21 cellular contexts compared by ENCODE assay signal in genomic region chr2:168757223-168757622, GRCh38. TPM values are rescaled to one million over a fixed set of nuclear protein-coding genes. Genes with fewer than 3 reads are reported as not detected.
A peak's percentile ranks its signal among the peaks of the same experiment; 100 is the strongest.
DNase-seq lines count a peak whose midpoint lies in the region; ATAC-seq and TF ChIP-seq lines count a peak whose summit lies in the region.
"Had no signal": no experiment of that assay in that cellular context is flagged by ENCODE, and none has a peak within 500 bp of the region (broad histone marks: within the 10 kb centered on the region; RNA-seq: fewer than 3 reads in every experiment).

No MANE protein-coding gene starts in this region.

- no peaks in the 10 kb centered on the region for H3K27me3 Mint-ChIP-seq in CD8-positive, alpha-beta memory T cell
- H3K27me3 Mint-ChIP-seq: stimulated activated naive CD8-positive, alpha-beta T cell treated with anti-CD3 and anti-CD28 coated beads, Interleukin-15, amount 100 ng/mL, for 72 hours had no signal

- H3K9me3 Mint-ChIP-seq in CD8-positive, alpha-beta memory T cell, result no peaks in the 10 kb centered on the region
- H3K9me3 Mint-ChIP-seq: stimulated activated naive CD8-positive, alpha-beta T cell treated with anti-CD3 and anti-CD28 coated beads, Interleukin-15, amount 100 ng/mL, for 72 hours had no signal

- H3K27ac ChIP-seq in CD8-positive, alpha-beta memory T cell (ENCODE audit: low read depth, low read length), result no peak overlapping the region
- no peak overlapping the region for H3K27ac ChIP-seq in tibial artery
- H3K27ac ChIP-seq: C4-2B, lower lobe of right lung, upper lobe of right lung had no signal

- H3K4me1 Mint-ChIP-seq in CD8-positive, alpha-beta memory T cell, result peaks cover 65 to 70% (median 68%) of the 10 kb centered on the region in 3 donors

- no peak overlapping the region for H3K4me3 ChIP-seq in CD8-positive, alpha-beta memory T cell (ENCODE audit: low read length)
- H3K4me3 ChIP-seq in mucosa of descending colon, result no peak overlapping the region
- no peak overlapping the region for H3K4me3 ChIP-seq in tibial artery
- H3K4me3 ChIP-seq: lower lobe of right lung, upper lobe of right lung had no signal

- DNase-seq in CD8-positive, alpha-beta memory T cell, result no peak
- DNase-seq in MV-4-11 (lab: John Stamatoyannopoulos, UW), result peak; percentile 72
- DNase-seq in dermis blood vessel endothelial cell, result peak; percentile 57
- no peak for DNase-seq in mucosa of descending colon
- no peak for DNase-seq in NCI-H128 (lab: John Stamatoyannopoulos, UW; ENCODE audit: unreplicated experiment)
- no peak for DNase-seq in AG08395 (ENCODE audit: low spot score)
- DNase-seq in head of caudate nucleus, result no peak
- no peak for DNase-seq in tibial artery
- DNase-seq: activated CD4-positive, alpha-beta T cell treated with anti-CD3 and anti-CD28 coated beads for 4 hours; caudate nucleus; effector CD8-positive, alpha-beta T cell; IMR-90; lower lobe of right lung; NCI-H1092 treated with DMSO at 0.1 percent for 48 hours; NCI-H2171 treated with DMSO at 0.1 percent for 48 hours; NCI-H82; RPMI8226; stimulated activated naive CD8-positive, alpha-beta T cell treated with anti-CD3 and anti-CD28 coated beads, Interleukin-15, amount 100 ng/mL, for 72 hours; upper lobe of right lung had no signal

- H3K27ac Mint-ChIP-seq in CD8-positive, alpha-beta memory T cell, result peak overlapping the region; percentile 1 to 93 (median 60)

- H3K36me3 Mint-ChIP-seq in CD8-positive, alpha-beta memory T cell, result peaks cover 0 to 4% (median 0%) of the 10 kb centered on the region in 3 donors

- CTCF ChIA-PET in CD8-positive, alpha-beta memory T cell (lab: Charles Lee), result interaction anchor here (0.7 to 1.3 kb wide), 4 partner anchors 8 to 410 kb away, joined by 3 to 8 read pairs (median 4); no protein-coding TSS in a partner anchor

- H3K36me3 ChIP-seq in CD8-positive, alpha-beta memory T cell (ENCODE audit: insufficient read depth, low read length), result no peaks in the 10 kb centered on the region
- H3K36me3 ChIP-seq in mucosa of descending colon (ENCODE audit: low read depth), result no peaks in the 10 kb centered on the region
- peaks cover 0 to 7% (median 0%) of the 10 kb centered on the region in 3 donors for H3K36me3 ChIP-seq in tibial artery
- H3K36me3 ChIP-seq: lower lobe of right lung, upper lobe of right lung had no signal

- H3K4me3 Mint-ChIP-seq in CD8-positive, alpha-beta memory T cell, result peak overlapping the region in 6 of 7 donors; percentile 22 to 76 (median 40)
- H3K4me3 Mint-ChIP-seq: stimulated activated naive CD8-positive, alpha-beta T cell treated with anti-CD3 and anti-CD28 coated beads, Interleukin-15, amount 100 ng/mL, for 72 hours had no signal

- no peak for TF ChIP-seq CTCF in mucosa of descending colon (IDR thresholded peaks at IDR 0.05)
- TF ChIP-seq CTCF in tibial artery (IDR thresholded peaks at IDR 0.05), result no peak

- ATAC-seq in mucosa of descending colon, result peak; percentile 25
- ATAC-seq: lower lobe of right lung; stimulated activated naive CD8-positive, alpha-beta T cell treated with anti-CD3 and anti-CD28 coated beads, Interleukin-15, amount 100 ng/mL, for 72 hours; upper lobe of right lung had no signal

- no peaks in the 10 kb centered on the region for H3K27me3 ChIP-seq in CD8-positive, alpha-beta memory T cell (ENCODE audit: insufficient read depth, low read length, poor library complexity, severe bottlenecking)
- H3K27me3 ChIP-seq in tibial artery, result no peaks in the 10 kb centered on the region
- H3K27me3 ChIP-seq: upper lobe of right lung had no signal

- POLR2A ChIA-PET in CD8-positive, alpha-beta memory T cell (lab: Charles Lee), result no interaction called here

- H3K9me3 ChIP-seq in CD8-positive, alpha-beta memory T cell (ENCODE audit: low read length), result no peaks in the 10 kb centered on the region
- H3K9me3 ChIP-seq in mucosa of descending colon, result no peaks in the 10 kb centered on the region
- H3K9me3 ChIP-seq in tibial artery, result no peaks in the 10 kb centered on the region
- H3K9me3 ChIP-seq: lower lobe of right lung, upper lobe of right lung had no signal

- intact Hi-C loops in mucosa of descending colon (cut with DNase I, micrococcal nuclease) (loop anchor here (5.0 kb wide), 1 partner anchor 410 kb away; no protein-coding TSS in a partner anchor), head of caudate nucleus (cut with DNase I) (loop anchor here (5.0 kb wide), 1 partner anchor 410 kb away; no protein-coding TSS in a partner anchor), tibial artery (cut with DNase I; ENCODE audit: low total_unique reads) (loop anchor here (5.0 kb wide), 1 partner anchor 410 kb away; no protein-coding TSS in a partner anchor)

- peaks cover 65% of the 10 kb centered on the region for H3K4me1 ChIP-seq in CD8-positive, alpha-beta memory T cell (ENCODE audit: insufficient read depth, low read length)
- H3K4me1 ChIP-seq in mucosa of descending colon (ENCODE audit: low read depth) (peaks cover 12% of the 10 kb centered on the region), tibial artery (no peaks in the 10 kb centered on the region)
- H3K4me1 ChIP-seq: upper lobe of right lung had no signal

RNA-seq across cellular contexts. Expression of gene NOSTRIN, which starts 45.2 kb away (rescaled TPM):
- total RNA-seq in CD8-positive, alpha-beta memory T cell, result not detected
- polyA plus RNA-seq in CD8-positive, alpha-beta memory T cell, result not detected
- total RNA-seq in dermis blood vessel endothelial cell (4.5 and 34.9 TPM in 2 replicates), mucosa of descending colon (10 to 100 TPM; 27.3 to 78.7 (median 56.2) TPM)
- polyA plus RNA-seq: neural cell had no signal

Comparison
In these comparisons a context has a peak if more than half of its experiments do, and no peak if none do; other contexts are left out.
1. DNase-seq: peak in MV-4-11 (single experiment) and dermis blood vessel endothelial cell (single experiment); none in CD8-positive, alpha-beta memory T cell (0 of 5), mucosa of descending colon (0 of 3), NCI-H128 (single experiment), AG08395 (single experiment), head of caudate nucleus (0 of 42) and tibial artery (0 of 2).